Comparison of ENCODE assay signal across 1 cellular context in the genomic region with DNA sequence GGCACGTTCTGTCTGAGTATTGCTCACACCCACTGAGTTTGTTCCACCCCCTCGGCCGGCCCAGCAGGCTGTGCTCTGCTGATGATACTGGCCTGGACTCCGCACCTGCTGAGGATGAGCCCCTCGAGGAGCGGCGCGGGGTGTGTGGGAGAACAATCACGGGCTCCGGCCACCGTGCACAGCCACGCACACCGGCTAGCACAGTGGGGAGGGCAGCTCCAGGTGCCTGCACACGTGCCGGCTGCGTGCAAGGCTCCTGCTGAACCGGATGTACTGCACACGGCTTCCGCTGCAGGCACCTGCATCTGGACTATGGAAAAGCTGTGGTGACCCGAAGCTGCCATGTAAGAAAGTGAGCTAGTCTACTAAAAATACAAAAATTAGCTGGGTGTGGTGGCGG.
TF ChIP-seq lines count a peak whose summit lies in the region.

No MANE protein-coding gene starts in this region.

TF ChIP-seq in HepG2, 621 proteins besides CTCF, POLR2A, EP300 and RAD21 (continued from another document and continues in another):
- TF ChIP-seq ZNF280B (CRISPR knock-in tag; IDR thresholded peaks at IDR 0.05; ENCODE audit: borderline replicate concordance) (0 out of 2 replicates have a peak, but pooled peaks have one; percentile 41), SOX6 (IDR thresholded peaks at IDR 0.05) (no peak), SOX6 (CRISPR knock-in tag; IDR thresholded peaks at IDR 0.05) (no peak), ZNF768 (CRISPR knock-in tag; IDR thresholded peaks at IDR 0.05) (peak; percentile 21; the same call in 1 of the 2 replicates), KAT7 (CRISPR knock-in tag; IDR thresholded peaks at IDR 0.05; ENCODE audit: borderline replicate concordance) (no peak), RNF2 (conservative IDR thresholded peaks at IDR 0.05; ENCODE audit: low read depth) (no peak), ZNF430 (CRISPR knock-in tag; IDR thresholded peaks at IDR 0.05) (no peak), KLF11 (CRISPR knock-in tag; IDR thresholded peaks at IDR 0.05) (no peak), NR2F1 (CRISPR knock-in tag; IDR thresholded peaks at IDR 0.05) (no peak), SRY (CRISPR knock-in tag; IDR thresholded peaks at IDR 0.05) (no peak), NFE2L2 (IDR thresholded peaks at IDR 0.05; ENCODE audit: low read length) (no peak), ZNF737 (CRISPR knock-in tag; IDR thresholded peaks at IDR 0.05; ENCODE audit: borderline replicate concordance) (no peak), ZBTB14 (CRISPR knock-in tag; IDR thresholded peaks at IDR 0.05) (no peak), ZNF75D (CRISPR knock-in tag; IDR thresholded peaks at IDR 0.05; ENCODE audit: borderline replicate concordance) (no peak), ZNF7 (CRISPR knock-in tag; IDR thresholded peaks at IDR 0.05) (no peak), ZKSCAN1 (IDR thresholded peaks at IDR 0.05; ENCODE audit: low read length) (no peak), MAX (IDR thresholded peaks at IDR 0.05) (peak; percentile 52), GABPA (IDR thresholded peaks at IDR 0.05; ENCODE audit: low read depth, low read length) (peak; percentile 57), GABPA (CRISPR knock-in tag; IDR thresholded peaks at IDR 0.05; ENCODE audit: low read depth) (no peak; the same call in 1 of the 2 replicates), ZFY (CRISPR knock-in tag; IDR thresholded peaks at IDR 0.05) (no peak), ZNF331 (CRISPR knock-in tag; IDR thresholded peaks at IDR 0.05) (0 out of 2 replicates have a peak, but pooled peaks have one; percentile 15), GFI1 (CRISPR knock-in tag; IDR thresholded peaks at IDR 0.05; ENCODE audit: borderline replicate concordance) (no peak), MBD4 (IDR thresholded peaks at IDR 0.05; ENCODE audit: borderline replicate concordance, low read length) (no peak), NKX3-1 (CRISPR knock-in tag; IDR thresholded peaks at IDR 0.05) (no peak), NBN (conservative IDR thresholded peaks at IDR 0.05) (no peak), DDIT3 (CRISPR knock-in tag; IDR thresholded peaks at IDR 0.05) (no peak), ERF (CRISPR knock-in tag; IDR thresholded peaks at IDR 0.05) (no peak), SPEN (CRISPR knock-in tag; IDR thresholded peaks at IDR 0.05; ENCODE audit: low read depth) (no peak), DR1 (CRISPR knock-in tag; IDR thresholded peaks at IDR 0.05) (no peak), SALL1 (CRISPR knock-in tag; IDR thresholded peaks at IDR 0.05) (peak; percentile 35; the same call in 1 of the 2 replicates), MYC (CRISPR knock-in tag; IDR thresholded peaks at IDR 0.05; ENCODE audit: borderline replicate concordance) (0 out of 2 replicates have a peak, but pooled peaks have one; percentile 19), GABPB1 (CRISPR knock-in tag; IDR thresholded peaks at IDR 0.05) (peak; percentile 84), BATF2 (CRISPR knock-in tag; IDR thresholded peaks at IDR 0.05) (no peak), ZFP82 (CRISPR knock-in tag; IDR thresholded peaks at IDR 0.05; ENCODE audit: borderline replicate concordance) (no peak), PHB2 (IDR thresholded peaks at IDR 0.05; ENCODE audit: partially characterized antibody) (no peak), ZBTB42 (CRISPR knock-in tag; IDR thresholded peaks at IDR 0.05) (no peak), THYN1 (CRISPR knock-in tag; IDR thresholded peaks at IDR 0.05; ENCODE audit: borderline replicate concordance, low read depth) (no peak), ZNF225 (CRISPR knock-in tag; IDR thresholded peaks at IDR 0.05) (no peak), ZBTB38 (CRISPR knock-in tag; IDR thresholded peaks at IDR 0.05) (no peak), NR2C2 (CRISPR knock-in tag; IDR thresholded peaks at IDR 0.05; ENCODE audit: borderline replicate concordance) (peak; percentile 74), EED (CRISPR knock-in tag; IDR thresholded peaks at IDR 0.05) (no peak), REPIN1 (CRISPR knock-in tag; IDR thresholded peaks at IDR 0.05; ENCODE audit: borderline replicate concordance, low read depth) (no peak), ZNF468 (CRISPR knock-in tag; IDR thresholded peaks at IDR 0.05) (no peak), MXD4 (CRISPR knock-in tag; IDR thresholded peaks at IDR 0.05) (no peak), PAWR (CRISPR knock-in tag; IDR thresholded peaks at IDR 0.05; ENCODE audit: borderline replicate concordance) (no peak), GZF1 (CRISPR knock-in tag; IDR thresholded peaks at IDR 0.05) (no peak), ZNF274 (CRISPR knock-in tag; IDR thresholded peaks at IDR 0.05) (no peak), CEBPG (CRISPR knock-in tag; IDR thresholded peaks at IDR 0.05) (no peak), ZNF572 (CRISPR knock-in tag; IDR thresholded peaks at IDR 0.05) (no peak), ZNF367 (CRISPR knock-in tag; IDR thresholded peaks at IDR 0.05; ENCODE audit: borderline replicate concordance) (no peak), TAF15 (IDR thresholded peaks at IDR 0.05; ENCODE audit: low read depth, low read length, poor library complexity, severe bottlenecking) (no peak), ZNF230 (CRISPR knock-in tag; IDR thresholded peaks at IDR 0.05) (no peak), MLLT10 (CRISPR knock-in tag; IDR thresholded peaks at IDR 0.05) (no peak)
- TF ChIP-seq, protein P1, sequence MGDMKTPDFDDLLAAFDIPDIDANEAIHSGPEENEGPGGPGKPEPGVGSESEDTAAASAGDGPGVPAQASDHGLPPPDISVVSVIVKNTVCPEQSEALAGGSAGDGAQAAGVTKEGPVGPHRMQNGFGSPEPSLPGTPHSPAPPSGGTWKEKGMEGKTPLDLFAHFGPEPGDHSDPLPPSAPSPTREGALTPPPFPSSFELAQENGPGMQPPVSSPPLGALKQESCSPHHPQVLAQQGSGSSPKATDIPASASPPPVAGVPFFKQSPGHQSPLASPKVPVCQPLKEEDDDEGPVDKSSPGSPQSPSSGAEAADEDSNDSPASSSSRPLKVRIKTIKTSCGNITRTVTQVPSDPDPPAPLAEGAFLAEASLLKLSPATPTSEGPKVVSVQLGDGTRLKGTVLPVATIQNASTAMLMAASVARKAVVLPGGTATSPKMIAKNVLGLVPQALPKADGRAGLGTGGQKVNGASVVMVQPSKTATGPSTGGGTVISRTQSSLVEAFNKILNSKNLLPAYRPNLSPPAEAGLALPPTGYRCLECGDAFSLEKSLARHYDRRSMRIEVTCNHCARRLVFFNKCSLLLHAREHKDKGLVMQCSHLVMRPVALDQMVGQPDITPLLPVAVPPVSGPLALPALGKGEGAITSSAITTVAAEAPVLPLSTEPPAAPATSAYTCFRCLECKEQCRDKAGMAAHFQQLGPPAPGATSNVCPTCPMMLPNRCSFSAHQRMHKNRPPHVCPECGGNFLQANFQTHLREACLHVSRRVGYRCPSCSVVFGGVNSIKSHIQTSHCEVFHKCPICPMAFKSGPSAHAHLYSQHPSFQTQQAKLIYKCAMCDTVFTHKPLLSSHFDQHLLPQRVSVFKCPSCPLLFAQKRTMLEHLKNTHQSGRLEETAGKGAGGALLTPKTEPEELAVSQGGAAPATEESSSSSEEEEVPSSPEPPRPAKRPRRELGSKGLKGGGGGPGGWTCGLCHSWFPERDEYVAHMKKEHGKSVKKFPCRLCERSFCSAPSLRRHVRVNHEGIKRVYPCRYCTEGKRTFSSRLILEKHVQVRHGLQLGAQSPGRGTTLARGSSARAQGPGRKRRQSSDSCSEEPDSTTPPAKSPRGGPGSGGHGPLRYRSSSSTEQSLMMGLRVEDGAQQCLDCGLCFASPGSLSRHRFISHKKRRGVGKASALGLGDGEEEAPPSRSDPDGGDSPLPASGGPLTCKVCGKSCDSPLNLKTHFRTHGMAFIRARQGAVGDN (CRISPR knock-in tag; IDR thresholded peaks at IDR 0.05): peak; percentile 71
- TF ChIP-seq, protein P2, sequence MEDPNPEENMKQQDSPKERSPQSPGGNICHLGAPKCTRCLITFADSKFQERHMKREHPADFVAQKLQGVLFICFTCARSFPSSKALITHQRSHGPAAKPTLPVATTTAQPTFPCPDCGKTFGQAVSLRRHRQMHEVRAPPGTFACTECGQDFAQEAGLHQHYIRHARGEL (CRISPR knock-in tag; IDR thresholded peaks at IDR 0.05): no peak
- TF ChIP-seq, protein P3, sequence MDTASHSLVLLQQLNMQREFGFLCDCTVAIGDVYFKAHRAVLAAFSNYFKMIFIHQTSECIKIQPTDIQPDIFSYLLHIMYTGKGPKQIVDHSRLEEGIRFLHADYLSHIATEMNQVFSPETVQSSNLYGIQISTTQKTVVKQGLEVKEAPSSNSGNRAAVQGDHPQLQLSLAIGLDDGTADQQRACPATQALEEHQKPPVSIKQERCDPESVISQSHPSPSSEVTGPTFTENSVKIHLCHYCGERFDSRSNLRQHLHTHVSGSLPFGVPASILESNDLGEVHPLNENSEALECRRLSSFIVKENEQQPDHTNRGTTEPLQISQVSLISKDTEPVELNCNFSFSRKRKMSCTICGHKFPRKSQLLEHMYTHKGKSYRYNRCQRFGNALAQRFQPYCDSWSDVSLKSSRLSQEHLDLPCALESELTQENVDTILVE (CRISPR knock-in tag; IDR thresholded peaks at IDR 0.05): no peak
- TF ChIP-seq, protein P4, sequence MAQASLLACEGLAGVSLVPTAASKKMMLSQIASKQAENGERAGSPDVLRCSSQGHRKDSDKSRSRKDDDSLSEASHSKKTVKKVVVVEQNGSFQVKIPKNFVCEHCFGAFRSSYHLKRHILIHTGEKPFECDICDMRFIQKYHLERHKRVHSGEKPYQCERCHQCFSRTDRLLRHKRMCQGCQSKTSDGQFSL (CRISPR knock-in tag; IDR thresholded peaks at IDR 0.05): no peak
- TF ChIP-seq, protein P5, sequence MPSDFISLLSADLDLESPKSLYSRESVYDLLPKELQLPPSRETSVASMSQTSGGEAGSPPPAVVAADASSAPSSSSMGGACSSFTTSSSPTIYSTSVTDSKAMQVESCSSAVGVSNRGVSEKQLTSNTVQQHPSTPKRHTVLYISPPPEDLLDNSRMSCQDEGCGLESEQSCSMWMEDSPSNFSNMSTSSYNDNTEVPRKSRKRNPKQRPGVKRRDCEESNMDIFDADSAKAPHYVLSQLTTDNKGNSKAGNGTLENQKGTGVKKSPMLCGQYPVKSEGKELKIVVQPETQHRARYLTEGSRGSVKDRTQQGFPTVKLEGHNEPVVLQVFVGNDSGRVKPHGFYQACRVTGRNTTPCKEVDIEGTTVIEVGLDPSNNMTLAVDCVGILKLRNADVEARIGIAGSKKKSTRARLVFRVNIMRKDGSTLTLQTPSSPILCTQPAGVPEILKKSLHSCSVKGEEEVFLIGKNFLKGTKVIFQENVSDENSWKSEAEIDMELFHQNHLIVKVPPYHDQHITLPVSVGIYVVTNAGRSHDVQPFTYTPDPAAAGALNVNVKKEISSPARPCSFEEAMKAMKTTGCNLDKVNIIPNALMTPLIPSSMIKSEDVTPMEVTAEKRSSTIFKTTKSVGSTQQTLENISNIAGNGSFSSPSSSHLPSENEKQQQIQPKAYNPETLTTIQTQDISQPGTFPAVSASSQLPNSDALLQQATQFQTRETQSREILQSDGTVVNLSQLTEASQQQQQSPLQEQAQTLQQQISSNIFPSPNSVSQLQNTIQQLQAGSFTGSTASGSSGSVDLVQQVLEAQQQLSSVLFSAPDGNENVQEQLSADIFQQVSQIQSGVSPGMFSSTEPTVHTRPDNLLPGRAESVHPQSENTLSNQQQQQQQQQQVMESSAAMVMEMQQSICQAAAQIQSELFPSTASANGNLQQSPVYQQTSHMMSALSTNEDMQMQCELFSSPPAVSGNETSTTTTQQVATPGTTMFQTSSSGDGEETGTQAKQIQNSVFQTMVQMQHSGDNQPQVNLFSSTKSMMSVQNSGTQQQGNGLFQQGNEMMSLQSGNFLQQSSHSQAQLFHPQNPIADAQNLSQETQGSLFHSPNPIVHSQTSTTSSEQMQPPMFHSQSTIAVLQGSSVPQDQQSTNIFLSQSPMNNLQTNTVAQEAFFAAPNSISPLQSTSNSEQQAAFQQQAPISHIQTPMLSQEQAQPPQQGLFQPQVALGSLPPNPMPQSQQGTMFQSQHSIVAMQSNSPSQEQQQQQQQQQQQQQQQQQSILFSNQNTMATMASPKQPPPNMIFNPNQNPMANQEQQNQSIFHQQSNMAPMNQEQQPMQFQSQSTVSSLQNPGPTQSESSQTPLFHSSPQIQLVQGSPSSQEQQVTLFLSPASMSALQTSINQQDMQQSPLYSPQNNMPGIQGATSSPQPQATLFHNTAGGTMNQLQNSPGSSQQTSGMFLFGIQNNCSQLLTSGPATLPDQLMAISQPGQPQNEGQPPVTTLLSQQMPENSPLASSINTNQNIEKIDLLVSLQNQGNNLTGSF (CRISPR knock-in tag; IDR thresholded peaks at IDR 0.05): no peak
- TF ChIP-seq, protein P6, sequence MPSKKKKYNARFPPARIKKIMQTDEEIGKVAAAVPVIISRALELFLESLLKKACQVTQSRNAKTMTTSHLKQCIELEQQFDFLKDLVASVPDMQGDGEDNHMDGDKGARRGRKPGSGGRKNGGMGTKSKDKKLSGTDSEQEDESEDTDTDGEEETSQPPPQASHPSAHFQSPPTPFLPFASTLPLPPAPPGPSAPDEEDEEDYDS (CRISPR knock-in tag; IDR thresholded peaks at IDR 0.05): no peak
